ENCODE assay signal across 29 cellular contexts in genomic region chr1:58165073-58165472, GRCh38.
DNase-seq lines count a peak whose midpoint lies in the region; ATAC-seq and TF ChIP-seq lines count a peak whose summit lies in the region.
"Had no signal": no experiment of that assay in that cellular context is flagged by ENCODE, and none has a peak within 500 bp of the region (broad histone marks: within the 10 kb centered on the region; RNA-seq: fewer than 3 reads in every experiment).

No MANE protein-coding gene starts in this region.

- H3K4me2 ChIP-seq in OCI-LY3 (ENCODE audit: low read length) = peak overlapping the region; percentile 40
- H3K4me2 ChIP-seq: A549, hepatocyte had no signal

- H3K79me2 ChIP-seq in OCI-LY3 (ENCODE audit: low read length) = no peaks in the 10 kb centered on the region
- H3K79me2 ChIP-seq: hepatocyte had no signal

- peaks cover 4% of the 10 kb centered on the region; the same call in 1 of the 2 replicates for H4K20me1 ChIP-seq in OCI-LY3 (ENCODE audit: insufficient read depth, low read length)

- no peak overlapping the region for H2AFZ ChIP-seq in OCI-LY3 (ENCODE audit: low read depth, low read length)
- H2AFZ ChIP-seq: hepatocyte had no signal

- no peaks in the 10 kb centered on the region for H3K9me3 ChIP-seq in OCI-LY3 (ENCODE audit: insufficient read depth, low read length)
- H3K9me3 ChIP-seq: A549, breast epithelium, Caco-2, colonic mucosa, HAP-1 had no signal

- H3K4me1 ChIP-seq in OCI-LY3 (ENCODE audit: low read length) = peaks cover 16% of the 10 kb centered on the region
- H3K4me1 ChIP-seq: A549, breast epithelium, Caco-2, colonic mucosa, HAP-1 had no signal

- DNase-seq in Daoy (ENCODE audit: low read depth) = peak; percentile 19
- DNase-seq in T-helper 2 cell = no peak
- DNase-seq: activated CD4-positive, alpha-beta T cell treated with anti-CD3 and anti-CD28 coated beads for 1 hour; activated naive CD4-positive, alpha-beta T cell treated with Interleukin-2 at 50 U/mL for 16 hours; activated T-cell treated with anti-CD3 and anti-CD28 coated beads, Interleukin-2, amount 50 U/mL, for 24 hours; amniotic stem cell; Caco-2; colonic mucosa; effector memory CD8-positive, alpha-beta T cell; IMR-90; midbrain; natural killer cell; NCI-H187; right cardiac atrium; SHP77 treated with DMSO at 0.1 percent for 48 hours; stimulated activated CD4-positive, alpha-beta T cell treated with anti-CD3 and anti-CD28 coated beads, Interleukin-4, amount 100 ng/mL, for 4 hours; SW 1271; trophoblast cell had no signal

- H3K27ac ChIP-seq in OCI-LY3 (ENCODE audit: low read length) = no peak overlapping the region
- H3K27ac ChIP-seq: A549, breast epithelium, colonic mucosa, hepatocyte had no signal

- H3K36me3 ChIP-seq in OCI-LY3 (replicated peaks; ENCODE audit: low read depth, low read length) = no peaks in the 10 kb centered on the region
- H3K36me3 ChIP-seq: breast epithelium, colonic mucosa, HAP-1 had no signal

- ATAC-seq in GM18870 (IDR thresholded peaks at IDR 0.05; ENCODE audit: unreplicated experiment) = peak; percentile 65
- peak; percentile 70 for ATAC-seq in HG02798 (IDR thresholded peaks at IDR 0.05; ENCODE audit: poor library complexity, unreplicated experiment)
- ATAC-seq in HG02938 (IDR thresholded peaks at IDR 0.05; ENCODE audit: unreplicated experiment) = no peak
- ATAC-seq in GM18519 (IDR thresholded peaks at IDR 0.05; ENCODE audit: low FRiP score, unreplicated experiment) = no peak
- no peak for ATAC-seq in GM19035 (IDR thresholded peaks at IDR 0.05; ENCODE audit: unreplicated experiment)
- ATAC-seq: A549; effector memory CD8-positive, alpha-beta T cell; esophagus mucosa; natural killer cell; right cardiac atrium had no signal

- H3K4me3 ChIP-seq in OCI-LY3 (ENCODE audit: low read length) = no peak overlapping the region
- H3K4me3 ChIP-seq: A549, breast epithelium, colonic mucosa, HAP-1, hepatocyte had no signal

- H3K27me3 ChIP-seq in OCI-LY3 (ENCODE audit: low read depth, low read length) = 0 out of 2 replicates have a peak, but pooled peaks cover 8% of the 10 kb centered on the region
- H3K27me3 ChIP-seq: breast epithelium, colonic mucosa had no signal

- TF ChIP-seq CTCF in OCI-LY3 (IDR thresholded peaks at IDR 0.05; ENCODE audit: low read depth, low read length) = no peak

- H3K9ac ChIP-seq in OCI-LY3 (ENCODE audit: low read length) = no peak overlapping the region

Comparison
In these comparisons a context has a peak if more than half of its experiments do, and no peak if none do; other contexts are left out.
1. ATAC-seq: peak in GM18870 (single experiment) and HG02798 (single experiment); none in HG02938 (single experiment), GM18519 (single experiment) and GM19035 (single experiment).